In the genomic region with DNA sequence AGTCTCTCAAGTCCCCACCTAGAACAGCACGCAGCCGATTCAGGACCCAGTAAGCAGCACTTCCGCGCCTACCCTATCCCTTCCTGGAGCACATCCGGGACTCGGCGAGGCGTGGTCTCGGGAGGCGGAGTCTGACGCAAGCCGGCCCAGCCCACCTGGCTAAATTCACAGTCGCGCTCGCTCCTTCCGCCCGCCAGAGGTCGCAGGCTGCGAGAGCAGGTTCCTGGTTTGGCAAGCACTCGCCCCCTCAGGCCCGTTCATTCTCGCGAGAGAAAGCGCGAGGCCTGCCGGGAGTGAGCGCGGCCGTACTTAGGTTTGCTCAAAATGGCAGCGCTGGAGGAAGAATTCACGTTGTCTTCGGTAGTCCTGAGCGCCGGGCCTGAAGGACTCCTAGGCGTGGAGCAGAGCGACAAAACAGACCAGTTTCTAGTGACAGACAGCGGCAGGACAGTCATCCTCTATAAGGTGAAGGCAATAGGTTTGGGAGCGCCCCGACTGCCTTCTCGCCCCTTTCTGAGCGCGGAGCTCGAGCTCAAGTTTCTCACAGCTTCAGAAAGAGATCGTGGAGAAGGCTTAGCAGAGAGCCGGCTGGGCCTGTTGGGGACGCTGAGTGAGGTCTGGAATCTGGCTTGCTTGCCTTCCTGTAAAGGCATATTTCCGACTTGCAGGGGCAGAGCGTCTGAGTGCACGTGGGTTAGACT, we compare ENCODE assay signal across 1 cellular context.
TF ChIP-seq lines count a peak whose summit lies in the region.

A gene (plus strand): TSS at position 313 of the 701 bp plus-strand sequence. CDS start 12 bp downstream, at position 325.

TF ChIP-seq in HEK293, 187 proteins besides CTCF, POLR2A, EP300 and RAD21 (continued from another document):
- TF ChIP-seq, protein P1, sequence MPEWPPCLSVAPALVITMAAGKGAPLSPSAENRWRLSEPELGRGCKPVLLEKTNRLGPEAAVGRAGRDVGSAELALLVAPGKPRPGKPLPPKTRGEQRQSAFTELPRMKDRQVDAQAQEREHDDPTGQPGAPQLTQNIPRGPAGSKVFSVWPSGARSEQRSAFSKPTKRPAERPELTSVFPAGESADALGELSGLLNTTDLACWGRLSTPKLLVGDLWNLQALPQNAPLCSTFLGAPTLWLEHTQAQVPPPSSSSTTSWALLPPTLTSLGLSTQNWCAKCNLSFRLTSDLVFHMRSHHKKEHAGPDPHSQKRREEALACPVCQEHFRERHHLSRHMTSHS (tag by site-specific recombination; IDR thresholded peaks at IDR 0.05) = no peak
- TF ChIP-seq ZNF555 (tag by site-specific recombination; conservative IDR thresholded peaks at IDR 0.05) (no peak), ZBTB48 (tag by site-specific recombination; IDR thresholded peaks at IDR 0.05) (0 out of 2 replicates have a peak, but pooled peaks have one; percentile 22), ZNF157 (tag by site-specific recombination; IDR thresholded peaks at IDR 0.05) (no peak), ZNF837 (tag by site-specific recombination; IDR thresholded peaks at IDR 0.05) (no peak), MYNN (tag by site-specific recombination; IDR thresholded peaks at IDR 0.05; ENCODE audit: borderline replicate concordance) (no peak), ZNF544 (tag by site-specific recombination; IDR thresholded peaks at IDR 0.05) (no peak), ZNF266 (tag by site-specific recombination; IDR thresholded peaks at IDR 0.05; ENCODE audit: low read depth) (no peak), ZSCAN16 (tag by site-specific recombination; IDR thresholded peaks at IDR 0.05) (0 out of 2 replicates have a peak, but pooled peaks have one; percentile 31), ZFHX2 (tag by site-specific recombination; conservative IDR thresholded peaks at IDR 0.05) (peak; percentile 83), ZNF560 (tag by site-specific recombination; IDR thresholded peaks at IDR 0.05; ENCODE audit: borderline replicate concordance) (no peak), ZNF274 (IDR thresholded peaks at IDR 0.05; ENCODE audit: low read length) (no peak), ZNF274 (tag by site-specific recombination; IDR thresholded peaks at IDR 0.05; ENCODE audit: borderline replicate concordance) (no peak), ZBTB8A (tag by site-specific recombination; IDR thresholded peaks at IDR 0.05) (peak; percentile 42; the same call in 1 of the 2 replicates), ZBTB20 (tag by site-specific recombination; IDR thresholded peaks at IDR 0.05) (peak; percentile 24; the same call in 1 of the 2 replicates), ZNF132 (tag by site-specific recombination; IDR thresholded peaks at IDR 0.05; ENCODE audit: borderline replicate concordance) (no peak), ZNF660 (tag by site-specific recombination; IDR thresholded peaks at IDR 0.05) (peak; percentile 71), TRIM28 (IDR thresholded peaks at IDR 0.05; ENCODE audit: borderline replicate concordance, low read length) (peak; percentile 86), ZBTB21 (tag by site-specific recombination; IDR thresholded peaks at IDR 0.05) (peak; percentile 54; the same call in 1 of the 2 replicates), ZNF146 (tag by site-specific recombination; IDR thresholded peaks at IDR 0.05) (0 out of 2 replicates have a peak, but pooled peaks have one; percentile 20), ZNF747 (tag by site-specific recombination; IDR thresholded peaks at IDR 0.05) (no peak), ZNF596 (tag by site-specific recombination; IDR thresholded peaks at IDR 0.05) (peak; percentile 71), ZNF529 (tag by site-specific recombination; IDR thresholded peaks at IDR 0.05; ENCODE audit: insufficient replicate concordance) (no peak), ZNF184 (tag by site-specific recombination; IDR thresholded peaks at IDR 0.05) (no peak), TCF7L2 (IDR thresholded peaks at IDR 0.05; ENCODE audit: borderline replicate concordance, low read depth, low read length) (no peak), ZNF514 (tag by site-specific recombination; IDR thresholded peaks at IDR 0.05) (no peak), REPIN1 (tag by site-specific recombination; IDR thresholded peaks at IDR 0.05; ENCODE audit: low read depth) (peak; percentile 68; the same call in 1 of the 2 replicates), KLF7 (tag by site-specific recombination; IDR thresholded peaks at IDR 0.05; ENCODE audit: borderline replicate concordance) (no peak), ZNF629 (tag by site-specific recombination; IDR thresholded peaks at IDR 0.05) (peak; percentile 73), ZNF174 (tag by site-specific recombination; IDR thresholded peaks at IDR 0.05) (no peak), HOXC10 (CRISPR knock-in tag; IDR thresholded peaks at IDR 0.05) (no peak), KLF10 (tag by site-specific recombination; IDR thresholded peaks at IDR 0.05) (peak; percentile 60; the same call in 1 of the 2 replicates)
- TF ChIP-seq, protein P2, sequence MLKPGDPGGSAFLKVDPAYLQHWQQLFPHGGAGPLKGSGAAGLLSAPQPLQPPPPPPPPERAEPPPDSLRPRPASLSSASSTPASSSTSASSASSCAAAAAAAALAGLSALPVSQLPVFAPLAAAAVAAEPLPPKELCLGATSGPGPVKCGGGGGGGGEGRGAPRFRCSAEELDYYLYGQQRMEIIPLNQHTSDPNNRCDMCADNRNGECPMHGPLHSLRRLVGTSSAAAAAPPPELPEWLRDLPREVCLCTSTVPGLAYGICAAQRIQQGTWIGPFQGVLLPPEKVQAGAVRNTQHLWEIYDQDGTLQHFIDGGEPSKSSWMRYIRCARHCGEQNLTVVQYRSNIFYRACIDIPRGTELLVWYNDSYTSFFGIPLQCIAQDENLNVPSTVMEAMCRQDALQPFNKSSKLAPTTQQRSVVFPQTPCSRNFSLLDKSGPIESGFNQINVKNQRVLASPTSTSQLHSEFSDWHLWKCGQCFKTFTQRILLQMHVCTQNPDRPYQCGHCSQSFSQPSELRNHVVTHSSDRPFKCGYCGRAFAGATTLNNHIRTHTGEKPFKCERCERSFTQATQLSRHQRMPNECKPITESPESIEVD (tag by site-specific recombination; IDR thresholded peaks at IDR 0.05) = no peak
- TF ChIP-seq, protein P3, sequence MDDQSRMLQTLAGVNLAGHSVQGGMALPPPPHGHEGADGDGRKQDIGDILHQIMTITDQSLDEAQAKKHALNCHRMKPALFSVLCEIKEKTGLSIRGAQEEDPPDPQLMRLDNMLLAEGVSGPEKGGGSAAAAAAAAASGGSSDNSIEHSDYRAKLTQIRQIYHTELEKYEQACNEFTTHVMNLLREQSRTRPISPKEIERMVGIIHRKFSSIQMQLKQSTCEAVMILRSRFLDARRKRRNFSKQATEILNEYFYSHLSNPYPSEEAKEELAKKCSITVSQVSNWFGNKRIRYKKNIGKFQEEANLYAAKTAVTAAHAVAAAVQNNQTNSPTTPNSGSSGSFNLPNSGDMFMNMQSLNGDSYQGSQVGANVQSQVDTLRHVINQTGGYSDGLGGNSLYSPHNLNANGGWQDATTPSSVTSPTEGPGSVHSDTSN (CRISPR knock-in tag; IDR thresholded peaks at IDR 0.05) = peak; percentile 82; the same call in 1 of the 2 replicates
